9 cellular contexts compared by ENCODE assay signal in genomic region chr9:137195525-137196220, GRCh38.
DNase-seq lines count a peak whose midpoint lies in the region; ATAC-seq and TF ChIP-seq lines count a peak whose summit lies in the region.
"Had no signal": no experiment of that assay in that cellular context is flagged by ENCODE, and none has a peak within 500 bp of the region (broad histone marks: within the 10 kb centered on the region; RNA-seq: fewer than 3 reads in every experiment).

No MANE protein-coding gene starts in this region.

- no peak for TF ChIP-seq CTCF in Loucy (conservative IDR thresholded peaks at IDR 0.05; ENCODE audit: low read length)

- H3K4me1 ChIP-seq in Loucy (ENCODE audit: insufficient read depth, low read length, poor library complexity, severe bottlenecking), result peaks cover 16% of the 10 kb centered on the region

- no peaks in the 10 kb centered on the region for H3K27me3 ChIP-seq in Loucy (ENCODE audit: insufficient read depth, low read length, poor library complexity, severe bottlenecking)

- H3K27ac ChIP-seq in cingulate gyrus (ENCODE audit: low read depth, low read length), result peak overlapping the region; percentile 100
- H3K27ac ChIP-seq in substantia nigra (ENCODE audit: low read depth, low read length, poor library complexity, severe bottlenecking), result peak overlapping the region; percentile 100

- no peak overlapping the region for H2AFZ ChIP-seq in Loucy (ENCODE audit: low read length)

- no peaks in the 10 kb centered on the region for H3K9me3 ChIP-seq in Loucy (ENCODE audit: insufficient read depth, low read depth, low read length)

- DNase-seq in NCI-H2171 treated with DMSO at 0.1 percent for 48 hours (lab: John Stamatoyannopoulos, UW), result peak; percentile 100
- peak in 6 of 49 donors; percentile 21 to 80 (median 38) for DNase-seq in substantia nigra (lab: John Stamatoyannopoulos, UW)
- no peak for DNase-seq in SIG-M5 treated with dmso at 0.1 percent for 504 hours (lab: John Stamatoyannopoulos, UW; ENCODE audit: unreplicated experiment)
- DNase-seq: EL, OCI-M1 had no signal

- H3K79me2 ChIP-seq in Loucy (ENCODE audit: insufficient read depth, low read length), result peaks cover 39% of the 10 kb centered on the region

- no peaks in the 10 kb centered on the region for H3F3A ChIP-seq in Loucy (ENCODE audit: low read depth)

- peak overlapping the region; percentile 27 for H3K4me2 ChIP-seq in Loucy (ENCODE audit: low read depth, low read length, poor library complexity, severe bottlenecking)

- H3K9me2 ChIP-seq in Loucy (replicated peaks; ENCODE audit: low read depth, low read length), result no peaks in the 10 kb centered on the region

- ATAC-seq in GM19328 (IDR thresholded peaks at IDR 0.05; ENCODE audit: unreplicated experiment) (no peak), GM21515 (IDR thresholded peaks at IDR 0.05; ENCODE audit: unreplicated experiment) (no peak)

- peaks cover 7% of the 10 kb centered on the region; the same call in 1 of the 2 replicates for H3K36me3 ChIP-seq in Loucy (ENCODE audit: insufficient read depth, low read length)

- H3K4me3 ChIP-seq in Loucy (ENCODE audit: low read length, poor library complexity, severe bottlenecking), result no peak overlapping the region

- H3K9ac ChIP-seq in Loucy (ENCODE audit: low read depth, low read length, poor library complexity, severe bottlenecking), result no peak overlapping the region

- H4K20me1 ChIP-seq in Loucy (ENCODE audit: insufficient read depth, low read length, poor library complexity, severe bottlenecking), result peaks cover 14% of the 10 kb centered on the region
